Comparison of ENCODE assay signal across 16 cellular contexts in the genomic region with DNA sequence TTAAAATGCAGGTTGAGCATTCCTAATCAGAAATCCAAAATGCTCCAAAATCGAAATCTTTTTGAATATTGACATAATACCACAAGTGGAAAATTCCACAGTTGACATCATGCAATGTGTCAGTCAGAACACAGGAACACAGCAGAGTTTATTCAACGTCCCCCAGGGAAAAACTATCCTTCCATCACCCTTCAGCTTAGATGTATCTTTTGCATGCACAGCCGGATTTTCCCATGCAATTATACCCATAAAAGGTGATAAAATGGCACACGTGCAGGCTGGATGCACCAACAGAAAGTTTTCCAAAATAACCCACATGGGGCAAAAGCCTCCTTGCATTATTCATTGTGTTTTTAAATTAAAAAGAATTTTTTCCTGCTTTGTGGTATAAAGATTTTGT.
DNase-seq lines count a peak whose midpoint lies in the region; ATAC-seq and TF ChIP-seq lines count a peak whose summit lies in the region.
"Had no signal": no experiment of that assay in that cellular context is flagged by ENCODE, and none has a peak within 500 bp of the region (broad histone marks: within the 10 kb centered on the region; RNA-seq: fewer than 3 reads in every experiment).

No MANE protein-coding gene starts in this region.

- no peaks in the 10 kb centered on the region for H3K9me3 ChIP-seq in SU-DHL-6 (ENCODE audit: insufficient read depth, low read length)
- no peaks in the 10 kb centered on the region for H3K9me3 ChIP-seq in fibroblast of lung (ENCODE audit: control insufficient read depth, insufficient read depth, low read depth, low read length)
- H3K9me3 ChIP-seq: Caco-2 had no signal

- H3K9me3 Mint-ChIP-seq in progenitor cell of endocrine pancreas (ENCODE audit: low read depth) = no peaks in the 10 kb centered on the region

- H2AFZ ChIP-seq in SU-DHL-6 (ENCODE audit: low read depth, low read length, severe bottlenecking) (no peak overlapping the region), fibroblast of lung (ENCODE audit: low read length) (no peak overlapping the region)

- H3K27ac ChIP-seq in SU-DHL-6 (ENCODE audit: low read depth, low read length) (0 out of 2 replicates have a peak overlapping the region, but pooled peaks have one; percentile 5), fibroblast of lung (ENCODE audit: insufficient read depth, low read length) (peak overlapping the region; percentile 20)
- H3K27ac ChIP-seq: 22Rv1 had no signal

- no peaks in the 10 kb centered on the region for H3K9me2 ChIP-seq in SU-DHL-6 (replicated peaks; ENCODE audit: insufficient read depth, low read length)

- peaks cover 22% of the 10 kb centered on the region; the same call in 1 of the 2 replicates for H3F3A ChIP-seq in SU-DHL-6 (ENCODE audit: insufficient read depth)

- H3K4me3 Mint-ChIP-seq in progenitor cell of endocrine pancreas (ENCODE audit: low read depth) = no peak overlapping the region

- no peak overlapping the region for H3K9ac ChIP-seq in SU-DHL-6 (ENCODE audit: low read length)
- no peak overlapping the region for H3K9ac ChIP-seq in fibroblast of lung (ENCODE audit: insufficient read depth, low read length)

- peaks cover 14% of the 10 kb centered on the region for H3K36me3 Mint-ChIP-seq in progenitor cell of endocrine pancreas (ENCODE audit: insufficient read depth)

- no peaks in the 10 kb centered on the region for H3K27me3 Mint-ChIP-seq in progenitor cell of endocrine pancreas

- H3K36me3 ChIP-seq in SU-DHL-6 (ENCODE audit: low read length) (peaks cover 31% of the 10 kb centered on the region), fibroblast of lung (ENCODE audit: control insufficient read depth, insufficient read depth, low read length) (peaks cover 2% of the 10 kb centered on the region)

- H3K4me1 ChIP-seq in fibroblast of lung (ENCODE audit: control insufficient read depth, extremely low read depth, insufficient read depth, low read length) = peaks cover 3% of the 10 kb centered on the region
- H3K4me1 ChIP-seq: Caco-2 had no signal

- no peak for ATAC-seq in HG03108 (IDR thresholded peaks at IDR 0.05; ENCODE audit: unreplicated experiment)

- in situ Hi-C loops in GM13977 (cut with MboI; ENCODE audit: low pct_unique_long_range_greater_than_20kb, low sequenced_read_pairs, unreplicated experiment) = no loop called here

- H3K4me2 ChIP-seq in SU-DHL-6 (ENCODE audit: low read depth, low read length, poor library complexity, severe bottlenecking) = no peak overlapping the region
- no peak overlapping the region for H3K4me2 ChIP-seq in fibroblast of lung (ENCODE audit: extremely low read depth, insufficient read depth, low read length)

- DNase-seq in DMS 273 (lab: John Stamatoyannopoulos, UW; ENCODE audit: unreplicated experiment) (peak; percentile 57), DMS 273 treated with DMSO at 0.1 percent for 48 hours (lab: John Stamatoyannopoulos, UW) (no peak), fibroblast of lung (ENCODE audit: low read depth in 2 of 2) (no peak), progenitor cell of endocrine pancreas (ENCODE audit: low spot score, unreplicated experiment) (no peak), GM13977 (ENCODE audit: low spot score) (no peak)
- DNase-seq in activated CD4-positive, alpha-beta T cell treated with anti-CD3 and anti-CD28 coated beads, Interleukin-2, amount 50 U/mL, for 1 hour = no peak
- DNase-seq: activated naive CD4-positive, alpha-beta T cell; Caco-2; NCI-H1694; NCI-H446; stimulated activated CD4-positive, alpha-beta T cell treated with anti-CD3 and anti-CD28 coated beads, Interleukin-2, amount 100 ng/mL, for 48 hours; SW 1271 had no signal

- H3K27me3 ChIP-seq in SU-DHL-6 (ENCODE audit: low read length) (no peaks in the 10 kb centered on the region), fibroblast of lung (ENCODE audit: control insufficient read depth, insufficient read depth, low read length) (no peaks in the 10 kb centered on the region)

- no peak for TF ChIP-seq CTCF in SU-DHL-6 (IDR thresholded peaks at IDR 0.05; ENCODE audit: insufficient read depth, low read length, poor library complexity, severe bottlenecking)
- TF ChIP-seq CTCF in fibroblast of lung (conservative IDR thresholded peaks at IDR 0.05 in 1 of 2, IDR thresholded peaks at IDR 0.05 in 1 of 2; ENCODE audit: low read depth in 1 of 2, low read length in 2 of 2) = no peak
- no peak for TF ChIP-seq CTCF in progenitor cell of endocrine pancreas (IDR thresholded peaks at IDR 0.05; ENCODE audit: unreplicated experiment)
- TF ChIP-seq CTCF in GM13977 (IDR thresholded peaks at IDR 0.05; ENCODE audit: extremely low read depth, insufficient read depth, missing control alignments) = no peak

- peak overlapping the region; percentile 34 for H3K27ac Mint-ChIP-seq in progenitor cell of endocrine pancreas

- H4K20me1 ChIP-seq in SU-DHL-6 (ENCODE audit: low read depth, low read length) (peaks cover 10% of the 10 kb centered on the region), fibroblast of lung (ENCODE audit: control insufficient read depth, extremely low read depth, insufficient read depth, low read length) (no peaks in the 10 kb centered on the region)

- no peaks in the 10 kb centered on the region for H3K4me1 Mint-ChIP-seq in progenitor cell of endocrine pancreas (ENCODE audit: low read depth)

- H3K79me2 ChIP-seq in SU-DHL-6 (ENCODE audit: insufficient read depth, low read length) (peaks cover 87% of the 10 kb centered on the region), fibroblast of lung (ENCODE audit: control insufficient read depth, insufficient read depth, low read length) (peaks cover 6% of the 10 kb centered on the region)

- H3K4me3 ChIP-seq in SU-DHL-6 (ENCODE audit: insufficient read depth, low read length, poor library complexity, severe bottlenecking) (no peak overlapping the region), fibroblast of lung (replicated peaks in 1 of 4; ENCODE audit: control extremely low read depth in 1 of 4, insufficient read depth in 1 of 4, low read depth in 3 of 4, low read length in 4 of 4) (no peak overlapping the region)
- H3K4me3 ChIP-seq: skin epidermis had no signal
